In the genomic region with DNA sequence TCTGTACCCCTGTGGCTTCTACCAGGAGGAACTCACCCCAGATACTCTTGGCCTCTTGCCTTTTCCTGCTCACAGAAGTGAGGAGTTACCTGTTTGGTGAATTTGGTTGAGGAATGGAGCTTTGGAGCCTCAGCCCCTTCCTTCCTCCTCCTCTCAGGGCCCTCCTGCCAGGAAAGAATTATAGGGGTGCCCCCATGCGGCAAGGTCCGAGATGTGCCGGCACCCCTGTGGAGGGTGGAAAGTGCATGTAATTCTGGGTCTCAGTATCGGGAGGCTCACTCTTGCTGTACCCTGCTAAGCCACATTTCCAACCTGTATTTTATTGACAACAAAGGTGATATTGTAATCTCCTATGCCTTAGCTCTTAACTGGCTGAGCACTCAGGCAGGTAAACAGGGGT, we compare ENCODE assay signal across 15 cellular contexts. TPM values are rescaled to one million over a fixed set of nuclear protein-coding genes. Genes with fewer than 3 reads are reported as not detected.
DNase-seq lines count a peak whose midpoint lies in the region; ATAC-seq, FAIRE-seq and TF ChIP-seq lines count a peak whose summit lies in the region.
"Had no signal": no experiment of that assay in that cellular context is flagged by ENCODE, and none has a peak within 500 bp of the region (broad histone marks: within the 10 kb centered on the region; RNA-seq: fewer than 3 reads in every experiment).

No MANE protein-coding gene starts in this region.

- H3K4me3 Mint-ChIP-seq in Calu3 (ENCODE audit: low read depth, unreplicated experiment), result no peak overlapping the region
- H3K4me3 Mint-ChIP-seq in CD8-positive, alpha-beta memory T cell, result no peak overlapping the region

- 4% methylated on average over 4 of the region's 4 CpGs for WGBS in K562 (ENCODE audit: insufficient coverage, low coverage, missing lambda C conversion rate)

- DNase-seq in Calu3 (peak; percentile 23), HT-29 (ENCODE audit: low spot score) (peak; percentile 28), K562 (ENCODE audit: extremely low read depth in 1 of 4, low spot score in 3 of 4) (peak; percentile 33 to 49 (median 42)), NCI-H187 (lab: John Stamatoyannopoulos, UW) (no peak)
- no peak for DNase-seq in CD8-positive, alpha-beta memory T cell
- DNase-seq: 8988T, AML-193, DMS 273 treated with DMSO at 0.1 percent for 48 hours had no signal

- H3K4me1 ChIP-seq in OCI-LY3 (ENCODE audit: low read length) (no peaks in the 10 kb centered on the region), K562 (replicated peaks in 1 of 2; ENCODE audit: control insufficient read depth in 2 of 2, insufficient read depth in 2 of 2, low read length in 2 of 2) (no peaks in the 10 kb centered on the region)
- no peaks in the 10 kb centered on the region for H3K4me1 ChIP-seq in CD8-positive, alpha-beta memory T cell (ENCODE audit: insufficient read depth, low read length)
- H3K4me1 ChIP-seq: BLaER1, HAP-1 had no signal

- no peak for TF ChIP-seq EP300 in K562 (IDR thresholded peaks at IDR 0.05; ENCODE audit: low read length)

- H3K36me3 ChIP-seq in OCI-LY3 (replicated peaks; ENCODE audit: low read depth, low read length), result no peaks in the 10 kb centered on the region
- no peaks in the 10 kb centered on the region for H3K36me3 ChIP-seq in K562 (ENCODE audit: control insufficient read depth, insufficient read depth, low read length)
- H3K36me3 ChIP-seq in CD8-positive, alpha-beta memory T cell (ENCODE audit: insufficient read depth, low read length), result no peaks in the 10 kb centered on the region
- H3K36me3 ChIP-seq: BLaER1, HAP-1 had no signal

- no peaks in the 10 kb centered on the region for H3K36me3 Mint-ChIP-seq in Calu3 (ENCODE audit: insufficient read depth, unreplicated experiment)
- no peaks in the 10 kb centered on the region for H3K36me3 Mint-ChIP-seq in CD8-positive, alpha-beta memory T cell

- H3K4me2 ChIP-seq in OCI-LY3 (ENCODE audit: low read length), result no peak overlapping the region
- no peak overlapping the region for H3K4me2 ChIP-seq in K562 (ENCODE audit: insufficient read depth, low read length)
- H3K4me2 ChIP-seq: BLaER1 had no signal

- FAIRE-seq in K562 (lab: Jason Lieb, UNC), result peak; percentile 11
- FAIRE-seq: GM19239, H1 had no signal

- no peak for TF ChIP-seq POLR2A in K562 (conservative IDR thresholded peaks at IDR 0.05)

- no peaks in the 10 kb centered on the region for H3K4me1 Mint-ChIP-seq in Calu3 (ENCODE audit: low read depth, unreplicated experiment)
- H3K4me1 Mint-ChIP-seq in CD8-positive, alpha-beta memory T cell, result no peaks in the 10 kb centered on the region

- BruUV-seq in Calu3 (replicated peaks; lab: Mats Ljungman, UMichigan) (no TSS peak), K562 (replicated peaks; lab: Mats Ljungman, UMichigan) (no TSS peak)

- H3K27me3 ChIP-seq in OCI-LY3 (ENCODE audit: low read depth, low read length) (peaks cover 24% of the 10 kb centered on the region), K562 (ENCODE audit: control insufficient read depth in 2 of 2, insufficient read depth in 2 of 2, low read length in 2 of 2) (peaks cover 21 to 73% of the 10 kb centered on the region in 2 experiments)
- no peaks in the 10 kb centered on the region for H3K27me3 ChIP-seq in CD8-positive, alpha-beta memory T cell (ENCODE audit: insufficient read depth, low read length, poor library complexity, severe bottlenecking)
- H3K27me3 ChIP-seq: BLaER1 had no signal

- TF ChIP-seq RAD21 in K562 (CRISPR knock-in tag; conservative IDR thresholded peaks at IDR 0.05 in 1 of 2, IDR thresholded peaks at IDR 0.05 in 1 of 2), result peak; percentile 39 to 55

- H3K9me1 ChIP-seq in K562 (ENCODE audit: control insufficient read depth, insufficient read depth, low read length), result no peaks in the 10 kb centered on the region

- in situ Hi-C loops in K562 (cut with MboI), result loop anchor here (10.0 to 25.0 kb wide), 2 partner anchors 202 to 495 kb away; a partner anchor contains a TSS

- no peaks in the 10 kb centered on the region for H4K20me1 ChIP-seq in OCI-LY3 (ENCODE audit: insufficient read depth, low read length)
- 0 out of 2 replicates have a peak, but pooled peaks cover 3% of the 10 kb centered on the region for H4K20me1 ChIP-seq in K562 (replicated peaks; ENCODE audit: control insufficient read depth, insufficient read depth, low read length)
- H4K20me1 ChIP-seq: BLaER1 had no signal

- H3K9me3 ChIP-seq in OCI-LY3 (ENCODE audit: insufficient read depth, low read length) (no peaks in the 10 kb centered on the region), K562 (replicated peaks; ENCODE audit: control insufficient read depth, insufficient read depth, low read depth, low read length) (no peaks in the 10 kb centered on the region)
- H3K9me3 ChIP-seq in CD8-positive, alpha-beta memory T cell (ENCODE audit: low read length), result no peaks in the 10 kb centered on the region
- H3K9me3 ChIP-seq: BLaER1, HAP-1 had no signal

- intact Hi-C loops in Calu3 (cut with micrococcal nuclease; ENCODE audit: unreplicated experiment) (loop anchor here (10.0 kb wide), 1 partner anchor 625 kb away; no protein-coding TSS in a partner anchor), K562 (cut with micrococcal nuclease) (loop anchor here (10.0 kb wide), 2 partner anchors 495 to 625 kb away; a partner anchor contains a TSS)

- no peak overlapping the region for H3K27ac Mint-ChIP-seq in Calu3 (ENCODE audit: unreplicated experiment)
- no peak overlapping the region for H3K27ac Mint-ChIP-seq in CD8-positive, alpha-beta memory T cell

- H3K27ac ChIP-seq in OCI-LY3 (ENCODE audit: low read length) (no peak overlapping the region), K562 (ENCODE audit: extremely low read depth, low read depth, low read length) (no peak overlapping the region)
- H3K27ac ChIP-seq in CD8-positive, alpha-beta memory T cell (ENCODE audit: low read depth, low read length), result no peak overlapping the region
- H3K27ac ChIP-seq: BLaER1 had no signal

- POLR2A ChIA-PET in K562 (lab: Yijun Ruan, JAX), result interaction anchor here (0.7 to 1.4 kb wide), 3 partner anchors 12 to 331 kb away, joined by 3 to 6 read pairs (median 3); no protein-coding TSS in a partner anchor
- POLR2A ChIA-PET in CD8-positive, alpha-beta memory T cell (lab: Charles Lee), result no interaction called here

- H2AFZ ChIP-seq in OCI-LY3 (ENCODE audit: low read depth, low read length), result no peak overlapping the region
- H2AFZ ChIP-seq in K562 (ENCODE audit: low read depth, low read length), result no peak overlapping the region

- H3K4me3 ChIP-seq in OCI-LY3 (ENCODE audit: low read length) (no peak overlapping the region), K562 (no peak overlapping the region)
- no peak overlapping the region for H3K4me3 ChIP-seq in CD8-positive, alpha-beta memory T cell (ENCODE audit: low read length)
- H3K4me3 ChIP-seq: BLaER1, HAP-1 had no signal

- H3K9ac ChIP-seq in OCI-LY3 (ENCODE audit: low read length), result no peak overlapping the region
- no peak overlapping the region for H3K9ac ChIP-seq in K562 (ENCODE audit: insufficient read depth in 1 of 2, low read depth in 2 of 2, low read length in 2 of 2)
- H3K9ac ChIP-seq: BLaER1 had no signal

- no peaks in the 10 kb centered on the region for H3K9me3 Mint-ChIP-seq in Calu3 (ENCODE audit: low read depth, unreplicated experiment)
- no peaks in the 10 kb centered on the region for H3K9me3 Mint-ChIP-seq in CD8-positive, alpha-beta memory T cell

- no peak for TF ChIP-seq CTCF in Calu3 (IDR thresholded peaks at IDR 0.05; ENCODE audit: unreplicated experiment)
- peak; percentile 31; the same call in 1 of the 2 replicates for TF ChIP-seq CTCF in OCI-LY3 (IDR thresholded peaks at IDR 0.05; ENCODE audit: low read depth, low read length)
- peak; percentile 47 to 59 (median 55); a peak in 5 of 6 replicates for TF ChIP-seq CTCF in K562 (IDR thresholded peaks at IDR 0.05 in 2 of 3, conservative IDR thresholded peaks at IDR 0.05 in 1 of 3; ENCODE audit: insufficient read depth in 2 of 3, low read depth in 1 of 3, low read length in 3 of 3)

- peaks cover 57% of the 10 kb centered on the region for H3K27me3 Mint-ChIP-seq in Calu3 (ENCODE audit: unreplicated experiment)
- peaks cover 1 to 7% of the 10 kb centered on the region in 2 donors for H3K27me3 Mint-ChIP-seq in CD8-positive, alpha-beta memory T cell

- H3K79me2 ChIP-seq in OCI-LY3 (ENCODE audit: low read length), result no peaks in the 10 kb centered on the region
- no peaks in the 10 kb centered on the region for H3K79me2 ChIP-seq in K562 (ENCODE audit: control insufficient read depth, insufficient read depth, low read length)

- ATAC-seq in K562 (peak; percentile 77), HG03175 (IDR thresholded peaks at IDR 0.05; ENCODE audit: unreplicated experiment) (no peak)

- CTCF ChIA-PET in Calu3 (lab: Charles Lee) (interaction anchor here (0.5 to 1.0 kb wide), 2 partner anchors 25 to 183 kb away, joined by 3 to 5 read pairs; no protein-coding TSS in a partner anchor), K562 (lab: Yijun Ruan, JAX; ENCODE audit: low intra/inter-chr PET ratio) (interaction anchor here (0.6 kb wide), 1 partner anchor 520 kb away, joined by 3 read pairs; no protein-coding TSS in a partner anchor)
- CTCF ChIA-PET in CD8-positive, alpha-beta memory T cell (lab: Charles Lee), result interaction anchor here (0.8 to 3.9 kb wide), 5 partner anchors 8 to 624 kb away, joined by 3 to 12 read pairs (median 6); no protein-coding TSS in a partner anchor

RNA-seq across cellular contexts. Expression of a gene that starts 13.7 kb away (rescaled TPM):
- total RNA-seq in Calu3 (2022) (not detected in 2 replicates), K562 (2014; rRNA removed) (not detected in 2 replicates), K562 (2014; rRNA removed; fragmentation: Illumina TruSeq; extraction: Trizol) (not detected in 2 replicates), K562 (2015; rRNA removed; fragmentation: Illumina TruSeq; extraction: Trizol) (not detected in 2 replicates), K562 (2021) (not detected in 2 replicates)
- total RNA-seq in HT-29 (2014; rRNA removed; shearing (Covaris generic)), result 0.03 and 1.8 TPM in 2 replicates
- not detected in 2 replicates for total RNA-seq in K562 (2011; cell fraction: chromatin; rRNA removed; ENCODE audit: low replicate concordance)
- total RNA-seq in K562 (2011; cell fraction: nucleolus; rRNA removed), result not detected in 2 replicates
- total RNA-seq in K562 (2011; cell fraction: nucleoplasm; rRNA removed), result not detected in 2 replicates
- polyA plus RNA-seq in K562 (2011; rRNA removed) (not detected in 2 replicates), K562 (2014; fragmentation: Illumina TruSeq; extraction: Trizol) (not detected in 2 replicates), K562 (2014; fragmentation: Nextera tagmentation; extraction: Ambion mirVana) (not detected), K562 (2014; rRNA removed) (not detected in 2 replicates)
- polyA plus RNA-seq in K562 (2011; cell fraction: cytosol; rRNA removed), result not detected in 2 replicates
- polyA plus RNA-seq in K562 (2011; cell fraction: nucleus; rRNA removed), result not detected in 2 replicates
- 0.33 TPM in 1 of 2 replicates, not detected in the other for polyA plus RNA-seq in K562 (2012)
- not detected in 2 replicates for polyA minus RNA-seq in K562 (2011; rRNA and poly(A)+ RNA removed)
- polyA minus RNA-seq in K562 (2011; cell fraction: cytosol; rRNA and poly(A)+ RNA removed), result not detected in 2 replicates
- polyA minus RNA-seq in K562 (2011; cell fraction: nucleus; rRNA and poly(A)+ RNA removed), result not detected in 2 replicates
- under 1 TPM; 0.20 to 0.33 TPM for total RNA-seq in CD8-positive, alpha-beta memory T cell
- polyA plus RNA-seq in CD8-positive, alpha-beta memory T cell, result 6.1 TPM
- total RNA-seq: G401, H1 had no signal

RNA-seq across cellular contexts. Expression of a gene that starts 41.1 kb away (rescaled TPM):
- total RNA-seq in Calu3 (2022) (8.8 and 11.9 TPM in 2 replicates), K562 (2014; rRNA removed) (0.45 and 1.0 TPM in 2 replicates), K562 (2014; rRNA removed; fragmentation: Illumina TruSeq; extraction: Trizol) (0.22 and 0.25 TPM in 2 replicates), K562 (2015; rRNA removed; fragmentation: Illumina TruSeq; extraction: Trizol) (0.11 and 0.22 TPM in 2 replicates), K562 (2021) (0.74 and 1.3 TPM in 2 replicates)
- 3.1 and 5.6 TPM in 2 replicates for total RNA-seq in HT-29 (2014; rRNA removed; shearing (Covaris generic))
- total RNA-seq in K562 (2011; cell fraction: chromatin; rRNA removed; ENCODE audit: low replicate concordance), result 1.1 and 2.2 TPM in 2 replicates
- 2.1 and 3.0 TPM in 2 replicates for total RNA-seq in K562 (2011; cell fraction: nucleolus; rRNA removed)
- total RNA-seq in K562 (2011; cell fraction: nucleoplasm; rRNA removed), result 2.1 and 2.3 TPM in 2 replicates
- polyA plus RNA-seq in K562 (2011; rRNA removed) (0.27 and 0.52 TPM in 2 replicates), K562 (2014; fragmentation: Illumina TruSeq; extraction: Trizol) (0.39 and 0.78 TPM in 2 replicates), K562 (2014; fragmentation: Nextera tagmentation; extraction: Ambion mirVana) (not detected), K562 (2014; rRNA removed) (0.27 and 0.40 TPM in 2 replicates)
- polyA plus RNA-seq in K562 (2011; cell fraction: cytosol; rRNA removed), result 0.16 and 1.2 TPM in 2 replicates
- 0.51 and 1.3 TPM in 2 replicates for polyA plus RNA-seq in K562 (2011; cell fraction: nucleus; rRNA removed)
- 0.57 and 1.2 TPM in 2 replicates for polyA plus RNA-seq in K562 (2012)
- polyA minus RNA-seq in K562 (2011; rRNA and poly(A)+ RNA removed), result 0.60 and 0.88 TPM in 2 replicates
- polyA minus RNA-seq in K562 (2011; cell fraction: cytosol; rRNA and poly(A)+ RNA removed), result not detected in 2 replicates
- polyA minus RNA-seq in K562 (2011; cell fraction: nucleus; rRNA and poly(A)+ RNA removed), result 1.6 and 3.4 TPM in 2 replicates
- total RNA-seq in CD8-positive, alpha-beta memory T cell, result 1 to 10 TPM; 1.0 to 1.3 TPM
- 0.54 TPM for polyA plus RNA-seq in CD8-positive, alpha-beta memory T cell

RNA-seq across cellular contexts. Expression of a gene that starts 51.9 kb away (rescaled TPM):
- total RNA-seq in Calu3 (2022) (not detected in 2 replicates), K562 (2014; rRNA removed) (not detected in 2 replicates), K562 (2014; rRNA removed; fragmentation: Illumina TruSeq; extraction: Trizol) (not detected in 2 replicates), K562 (2015; rRNA removed; fragmentation: Illumina TruSeq; extraction: Trizol) (not detected in 2 replicates), K562 (2021) (not detected in 2 replicates)
- not detected in 2 replicates for total RNA-seq in HT-29 (2014; rRNA removed; shearing (Covaris generic))
- total RNA-seq in K562 (2011; cell fraction: chromatin; rRNA removed; ENCODE audit: low replicate concordance), result not detected in 2 replicates
- total RNA-seq in K562 (2011; cell fraction: nucleolus; rRNA removed), result not detected in 2 replicates
- not detected in 2 replicates for total RNA-seq in K562 (2011; cell fraction: nucleoplasm; rRNA removed)
- polyA plus RNA-seq in K562 (2011; rRNA removed) (not detected in 2 replicates), K562 (2014; fragmentation: Illumina TruSeq; extraction: Trizol) (not detected in 2 replicates), K562 (2014; fragmentation: Nextera tagmentation; extraction: Ambion mirVana) (not detected), K562 (2014; rRNA removed) (not detected in 2 replicates)
- not detected in 2 replicates for polyA plus RNA-seq in K562 (2011; cell fraction: cytosol; rRNA removed)
- not detected in 2 replicates for polyA plus RNA-seq in K562 (2011; cell fraction: nucleus; rRNA removed)
- polyA plus RNA-seq in K562 (2012), result not detected in 2 replicates
- not detected in 2 replicates for polyA minus RNA-seq in K562 (2011; rRNA and poly(A)+ RNA removed)
- not detected in 2 replicates for polyA minus RNA-seq in K562 (2011; cell fraction: cytosol; rRNA and poly(A)+ RNA removed)
- polyA minus RNA-seq in K562 (2011; cell fraction: nucleus; rRNA and poly(A)+ RNA removed), result not detected in 2 replicates
- not detected for total RNA-seq in CD8-positive, alpha-beta memory T cell
- not detected for polyA plus RNA-seq in CD8-positive, alpha-beta memory T cell
- total RNA-seq: G401 had no signal

Comparison
In these comparisons a context has a peak if more than half of its experiments do, and no peak if none do; other contexts are left out.
1. DNase-seq: peak in Calu3 (single experiment), HT-29 (single experiment) and K562 (4 of 4); none in CD8-positive, alpha-beta memory T cell (0 of 5) and NCI-H187 (0 of 2).